1 cellular context compared by ENCODE assay signal in genomic region chr20:50455656-50456451, GRCh38.
TF ChIP-seq lines count a peak whose summit lies in the region.

No MANE protein-coding gene starts in this region.

TF ChIP-seq in HepG2, 621 proteins besides CTCF, POLR2A, EP300 and RAD21 (continued from another document and continues in another):
- TF ChIP-seq, protein P1, sequence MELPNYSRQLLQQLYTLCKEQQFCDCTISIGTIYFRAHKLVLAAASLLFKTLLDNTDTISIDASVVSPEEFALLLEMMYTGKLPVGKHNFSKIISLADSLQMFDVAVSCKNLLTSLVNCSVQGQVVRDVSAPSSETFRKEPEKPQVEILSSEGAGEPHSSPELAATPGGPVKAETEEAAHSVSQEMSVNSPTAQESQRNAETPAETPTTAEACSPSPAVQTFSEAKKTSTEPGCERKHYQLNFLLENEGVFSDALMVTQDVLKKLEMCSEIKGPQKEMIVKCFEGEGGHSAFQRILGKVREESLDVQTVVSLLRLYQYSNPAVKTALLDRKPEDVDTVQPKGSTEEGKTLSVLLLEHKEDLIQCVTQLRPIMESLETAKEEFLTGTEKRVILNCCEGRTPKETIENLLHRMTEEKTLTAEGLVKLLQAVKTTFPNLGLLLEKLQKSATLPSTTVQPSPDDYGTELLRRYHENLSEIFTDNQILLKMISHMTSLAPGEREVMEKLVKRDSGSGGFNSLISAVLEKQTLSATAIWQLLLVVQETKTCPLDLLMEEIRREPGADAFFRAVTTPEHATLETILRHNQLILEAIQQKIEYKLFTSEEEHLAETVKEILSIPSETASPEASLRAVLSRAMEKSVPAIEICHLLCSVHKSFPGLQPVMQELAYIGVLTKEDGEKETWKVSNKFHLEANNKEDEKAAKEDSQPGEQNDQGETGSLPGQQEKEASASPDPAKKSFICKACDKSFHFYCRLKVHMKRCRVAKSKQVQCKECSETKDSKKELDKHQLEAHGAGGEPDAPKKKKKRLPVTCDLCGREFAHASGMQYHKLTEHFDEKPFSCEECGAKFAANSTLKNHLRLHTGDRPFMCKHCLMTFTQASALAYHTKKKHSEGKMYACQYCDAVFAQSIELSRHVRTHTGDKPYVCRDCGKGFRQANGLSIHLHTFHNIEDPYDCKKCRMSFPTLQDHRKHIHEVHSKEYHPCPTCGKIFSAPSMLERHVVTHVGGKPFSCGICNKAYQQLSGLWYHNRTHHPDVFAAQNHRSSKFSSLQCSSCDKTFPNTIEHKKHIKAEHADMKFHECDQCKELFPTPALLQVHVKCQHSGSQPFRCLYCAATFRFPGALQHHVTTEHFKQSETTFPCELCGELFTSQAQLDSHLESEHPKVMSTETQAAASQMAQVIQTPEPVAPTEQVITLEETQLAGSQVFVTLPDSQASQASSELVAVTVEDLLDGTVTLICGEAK (IDR thresholded peaks at IDR 0.05): no peak
- TF ChIP-seq, protein P1 (CRISPR knock-in tag; IDR thresholded peaks at IDR 0.05): peak; percentile 94
- TF ChIP-seq KDM2A (CRISPR knock-in tag; IDR thresholded peaks at IDR 0.05; ENCODE audit: borderline replicate concordance, low read depth) (peak; percentile 65; the same call in 1 of the 2 replicates), ZNF605 (CRISPR knock-in tag; IDR thresholded peaks at IDR 0.05) (peak; percentile 86), ZNF549 (CRISPR knock-in tag; IDR thresholded peaks at IDR 0.05) (0 out of 2 replicates have a peak, but pooled peaks have one; percentile 39), MAFK (conservative IDR thresholded peaks at IDR 0.05 in 1 of 2, IDR thresholded peaks at IDR 0.05 in 1 of 2; ENCODE audit: low read length in 2 of 2) (no peak), KLF11 (CRISPR knock-in tag; IDR thresholded peaks at IDR 0.05) (peak; percentile 25; the same call in 1 of the 2 replicates), GLI4 (CRISPR knock-in tag; IDR thresholded peaks at IDR 0.05; ENCODE audit: borderline replicate concordance) (peak; percentile 77), TP53 (CRISPR knock-in tag; conservative IDR thresholded peaks at IDR 0.05) (peak; percentile 94), RCOR2 (CRISPR knock-in tag; IDR thresholded peaks at IDR 0.05) (peak; percentile 99), ZNF850 (CRISPR knock-in tag; conservative IDR thresholded peaks at IDR 0.05) (no peak), ZNF224 (CRISPR knock-in tag; IDR thresholded peaks at IDR 0.05) (peak; percentile 59), ZEB1 (IDR thresholded peaks at IDR 0.05; ENCODE audit: insufficient replicate concordance, low read depth) (peak; percentile 84), GATA4 (IDR thresholded peaks at IDR 0.05; ENCODE audit: borderline replicate concordance, low read depth) (peak; percentile 100), ADNP (CRISPR knock-in tag; IDR thresholded peaks at IDR 0.05) (no peak), NCOR1 (IDR thresholded peaks at IDR 0.05; ENCODE audit: borderline replicate concordance, low read length) (peak; percentile 78; the same call in 1 of the 2 replicates), SP5 (CRISPR knock-in tag; IDR thresholded peaks at IDR 0.05; ENCODE audit: borderline replicate concordance, low read depth) (peak; percentile 92), JUNB (CRISPR knock-in tag; IDR thresholded peaks at IDR 0.05; ENCODE audit: borderline replicate concordance) (no peak), ZNF24 (IDR thresholded peaks at IDR 0.05) (no peak), ZNF274 (CRISPR knock-in tag; IDR thresholded peaks at IDR 0.05) (peak; percentile 87; the same call in 1 of the 2 replicates), MED1 (CRISPR knock-in tag; IDR thresholded peaks at IDR 0.05) (peak; percentile 98), ZNF781 (CRISPR knock-in tag; IDR thresholded peaks at IDR 0.05; ENCODE audit: borderline replicate concordance, not compliant biosample characterization) (peak; percentile 15), MZF1 (CRISPR knock-in tag; IDR thresholded peaks at IDR 0.05; ENCODE audit: borderline replicate concordance) (no peak), PRMT3 (CRISPR knock-in tag; IDR thresholded peaks at IDR 0.05; ENCODE audit: borderline replicate concordance, low read depth) (no peak), HDAC6 (IDR thresholded peaks at IDR 0.05; ENCODE audit: low read depth, low read length) (no peak), ZNF451 (CRISPR knock-in tag; IDR thresholded peaks at IDR 0.05) (peak; percentile 63; the same call in 1 of the 2 replicates), CSRNP1 (CRISPR knock-in tag; IDR thresholded peaks at IDR 0.05) (no peak), ZNF33A (CRISPR knock-in tag; IDR thresholded peaks at IDR 0.05; ENCODE audit: borderline replicate concordance) (0 out of 2 replicates have a peak, but pooled peaks have one; percentile 85), WIZ (CRISPR knock-in tag; IDR thresholded peaks at IDR 0.05) (peak; percentile 82; the same call in 1 of the 2 replicates), GABPA (IDR thresholded peaks at IDR 0.05; ENCODE audit: low read depth, low read length) (peak; percentile 56), GABPA (CRISPR knock-in tag; IDR thresholded peaks at IDR 0.05; ENCODE audit: low read depth) (peak; percentile 83), PHF8 (CRISPR knock-in tag; IDR thresholded peaks at IDR 0.05) (peak; percentile 70), HNRNPLL (IDR thresholded peaks at IDR 0.05; ENCODE audit: low read depth, low read length, poor library complexity, severe bottlenecking) (peak; percentile 51), ZNF230 (CRISPR knock-in tag; IDR thresholded peaks at IDR 0.05) (0 out of 2 replicates have a peak, but pooled peaks have one; percentile 72), HOXA7 (CRISPR knock-in tag; IDR thresholded peaks at IDR 0.05) (no peak), ZNF138 (CRISPR knock-in tag; IDR thresholded peaks at IDR 0.05; ENCODE audit: low read depth) (no peak), SAFB2 (CRISPR knock-in tag; IDR thresholded peaks at IDR 0.05; ENCODE audit: borderline replicate concordance, low read depth) (peak; percentile 97; the same call in 1 of the 2 replicates), RFXANK (CRISPR knock-in tag; IDR thresholded peaks at IDR 0.05) (peak; percentile 60; the same call in 1 of the 2 replicates), HBP1 (CRISPR knock-in tag; IDR thresholded peaks at IDR 0.05; ENCODE audit: low read depth) (no peak), MLX (CRISPR knock-in tag; IDR thresholded peaks at IDR 0.05) (peak; percentile 89), SETDB1 (CRISPR knock-in tag; IDR thresholded peaks at IDR 0.05; ENCODE audit: borderline replicate concordance) (no peak)
- TF ChIP-seq, protein P2, sequence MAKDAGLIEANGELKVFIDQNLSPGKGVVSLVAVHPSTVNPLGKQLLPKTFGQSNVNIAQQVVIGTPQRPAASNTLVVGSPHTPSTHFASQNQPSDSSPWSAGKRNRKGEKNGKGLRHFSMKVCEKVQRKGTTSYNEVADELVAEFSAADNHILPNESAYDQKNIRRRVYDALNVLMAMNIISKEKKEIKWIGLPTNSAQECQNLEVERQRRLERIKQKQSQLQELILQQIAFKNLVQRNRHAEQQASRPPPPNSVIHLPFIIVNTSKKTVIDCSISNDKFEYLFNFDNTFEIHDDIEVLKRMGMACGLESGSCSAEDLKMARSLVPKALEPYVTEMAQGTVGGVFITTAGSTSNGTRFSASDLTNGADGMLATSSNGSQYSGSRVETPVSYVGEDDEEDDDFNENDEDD (CRISPR knock-in tag; IDR thresholded peaks at IDR 0.05; ENCODE audit: borderline replicate concordance): peak; percentile 60; the same call in 1 of the 2 replicates
- TF ChIP-seq, protein P3, sequence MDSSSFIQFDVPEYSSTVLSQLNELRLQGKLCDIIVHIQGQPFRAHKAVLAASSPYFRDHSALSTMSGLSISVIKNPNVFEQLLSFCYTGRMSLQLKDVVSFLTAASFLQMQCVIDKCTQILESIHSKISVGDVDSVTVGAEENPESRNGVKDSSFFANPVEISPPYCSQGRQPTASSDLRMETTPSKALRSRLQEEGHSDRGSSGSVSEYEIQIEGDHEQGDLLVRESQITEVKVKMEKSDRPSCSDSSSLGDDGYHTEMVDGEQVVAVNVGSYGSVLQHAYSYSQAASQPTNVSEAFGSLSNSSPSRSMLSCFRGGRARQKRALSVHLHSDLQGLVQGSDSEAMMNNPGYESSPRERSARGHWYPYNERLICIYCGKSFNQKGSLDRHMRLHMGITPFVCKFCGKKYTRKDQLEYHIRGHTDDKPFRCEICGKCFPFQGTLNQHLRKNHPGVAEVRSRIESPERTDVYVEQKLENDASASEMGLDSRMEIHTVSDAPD (CRISPR knock-in tag; IDR thresholded peaks at IDR 0.05): peak; percentile 98
